ENCODE assay signal across 8 cellular contexts in genomic region chr10:124388823-124389612, GRCh38.
DNase-seq lines count a peak whose midpoint lies in the region; ATAC-seq lines count a peak whose summit lies in the region.

No MANE protein-coding gene starts in this region.

- DNase-seq in CD1c-positive myeloid dendritic cell (ENCODE audit: extremely low spot score) = peak; percentile 98
- DNase-seq in NOMO-1 treated with DMSO at 0.1 percent for 48 hours (lab: John Stamatoyannopoulos, UW; ENCODE audit: unreplicated experiment) = peak; percentile 72
- peak; percentile 87 for DNase-seq in activated T-cell treated with anti-CD3 and anti-CD28 coated beads for 24 hours (ENCODE audit: low read depth)
- peak; percentile 97 for DNase-seq in epidermal melanocyte (ENCODE audit: insufficient read length, low spot score)
- peak; percentile 88 for DNase-seq in middle frontal gyrus (ENCODE audit: extremely low spot score, low spot score)
- peak; percentile 97 for DNase-seq in stimulated activated CD8-positive, alpha-beta memory T cell treated with anti-CD3 and anti-CD28 coated beads, Interleukin-15, amount 100 ng/mL, for 24 hours (ENCODE audit: low read depth)

- ATAC-seq in GM19372 (IDR thresholded peaks at IDR 0.05; ENCODE audit: low read depth, unreplicated experiment) = peak; percentile 93
- ATAC-seq in HG03469 (IDR thresholded peaks at IDR 0.05; ENCODE audit: unreplicated experiment) = peak; percentile 62

Comparison
In these comparisons a context has a peak if more than half of its experiments do, and no peak if none do; other contexts are left out.
1. Peak in every context shown above with its lines: DNase-seq and ATAC-seq.